25 cellular contexts compared by ENCODE assay signal in the genomic region with DNA sequence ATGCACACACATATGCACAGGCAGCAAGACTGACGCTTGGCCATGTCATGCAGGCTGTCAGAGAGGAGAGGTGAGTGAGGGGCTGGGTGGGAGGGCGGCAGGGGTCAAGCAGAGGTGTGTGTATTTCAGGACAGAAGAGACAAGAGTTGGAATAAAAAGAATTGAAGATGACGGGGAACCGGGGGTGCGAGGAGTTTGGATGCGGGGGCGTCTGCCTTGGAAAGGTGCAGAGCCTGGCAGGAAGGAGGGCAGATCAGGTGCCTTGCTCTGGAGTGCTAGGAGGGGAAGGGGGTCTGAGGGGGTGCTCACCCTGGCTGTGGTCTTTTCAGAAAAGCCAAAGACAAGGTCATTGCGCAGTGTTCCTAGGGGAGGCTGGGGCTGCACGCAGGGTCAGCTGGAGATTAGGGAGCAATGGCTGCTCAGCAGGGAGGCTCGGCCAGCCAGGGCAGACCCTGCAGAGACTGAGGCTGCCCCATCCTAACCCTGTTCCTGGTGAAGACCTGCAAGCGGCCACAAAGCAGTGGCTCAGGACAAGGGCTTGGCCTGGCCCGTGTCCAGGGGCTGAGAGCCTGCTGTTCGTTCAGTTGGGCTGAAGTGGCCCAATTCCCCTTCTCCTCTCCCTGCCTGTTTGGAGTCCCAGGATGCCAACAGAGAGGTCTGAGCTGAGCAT.
"Had no signal": no experiment of that assay in that cellular context is flagged by ENCODE, and none has a peak within 500 bp of the region (broad histone marks: within the 10 kb centered on the region; RNA-seq: fewer than 3 reads in every experiment).

No MANE protein-coding gene starts in this region.

- ATAC-seq: activated CD4-positive, alpha-beta T cell treated with anti-CD3 and anti-CD28 coated beads for 36 hours; activated T-cell treated with anti-CD3 and anti-CD28 coated beads, Interleukin-2, amount 50 U/mL, for 4 hours; gastroesophageal sphincter; natural killer cell had no signal

- H3K9ac ChIP-seq: parathyroid adenoma had no signal

- H3K4me1 ChIP-seq: gastroesophageal sphincter, parathyroid adenoma, tibial artery had no signal

- H3K36me3 Mint-ChIP-seq: activated naive CD8-positive, alpha-beta T cell treated with anti-CD3 and anti-CD28 coated beads for 36 hours; natural killer cell had no signal

- DNase-seq: activated B cell treated with CpG ODN at 0.5 μM for 24 hours; activated CD4-positive, alpha-beta T cell treated with anti-CD3 and anti-CD28 coated beads for 36 hours; activated CD4-positive, alpha-beta T cell treated with anti-CD3 and anti-CD28 coated beads, Interleukin-2, amount 50 U/mL, for 48 hours; activated CD8-positive, alpha-beta memory T cell treated with anti-CD3 and anti-CD28 coated beads, Interleukin-2, amount 50 U/mL, for 48 hours; activated naive CD4-positive, alpha-beta T cell treated with Interleukin-2 at 50 U/mL for 16 hours; activated naive CD8-positive, alpha-beta T cell treated with anti-CD3 and anti-CD28 coated beads for 36 hours; activated T-cell treated with anti-CD3 and anti-CD28 coated beads, Interleukin-2, amount 50 U/mL, for 4 hours; cerebellar nuclear complex; cortex of kidney; mammary epithelial cell; midbrain; natural killer cell; stimulated activated CD4-positive, alpha-beta T cell treated with anti-CD3 and anti-CD28 coated beads, Interleukin-12 subunit alpha, Interleukin-12 subunit beta, amount 100 ng/mL, for 4 hours; stimulated activated CD4-positive, alpha-beta T cell treated with anti-CD3 and anti-CD28 coated beads, Interleukin-4, amount 100 ng/mL, for 4 hours; substantia nigra; T-helper 1 cell; T-helper 9 cell; tibial artery had no signal

- H3K9me3 Mint-ChIP-seq: activated B cell treated with CpG ODN at 0.5 μM for 24 hours; activated naive CD8-positive, alpha-beta T cell treated with anti-CD3 and anti-CD28 coated beads for 36 hours; activated T-cell treated with anti-CD3 and anti-CD28 coated beads, Interleukin-2, amount 50 U/mL, for 4 hours; activated T-helper 2 cell treated with anti-CD3 and anti-CD28 coated beads, Interferon-gamma antibody, Interleukin-2, Interleukin-4, amounts not matched to agents 10 μg/mL and 5 μg/mL and 100 μg/mL, durations not matched to agents 14 hours and 24 hours and 36 hours; natural killer cell; stimulated activated naive CD8-positive, alpha-beta T cell treated with anti-CD3 and anti-CD28 coated beads, Interleukin-15, Interleukin-2, amounts not matched to agents 100 ng/mL and 50 ng/mL, for 24 hours had no signal

- H3K4me3 ChIP-seq: gastroesophageal sphincter, heart left ventricle, tibial artery had no signal

- H3K4me3 Mint-ChIP-seq: activated B cell treated with CpG ODN at 0.5 μM for 24 hours; activated CD4-positive, alpha-beta T cell treated with anti-CD3 and anti-CD28 coated beads for 36 hours; activated naive CD8-positive, alpha-beta T cell treated with anti-CD3 and anti-CD28 coated beads for 36 hours; activated T-cell treated with anti-CD3 and anti-CD28 coated beads, Interleukin-2, amount 50 U/mL, for 4 hours; natural killer cell; stimulated activated naive CD8-positive, alpha-beta T cell treated with anti-CD3 and anti-CD28 coated beads, Interleukin-15, Interleukin-2, amounts not matched to agents 100 ng/mL and 50 ng/mL, for 24 hours had no signal

- H2AFZ ChIP-seq: parathyroid adenoma had no signal

- H3K79me2 ChIP-seq: parathyroid adenoma had no signal

- H3K27ac ChIP-seq: epithelial cell of prostate, gastroesophageal sphincter, heart left ventricle, neutrophil, parathyroid adenoma, tibial artery had no signal

- H3K27ac Mint-ChIP-seq: activated B cell treated with CpG ODN at 0.5 μM for 24 hours; activated CD4-positive, alpha-beta T cell treated with anti-CD3 and anti-CD28 coated beads for 36 hours; activated naive CD8-positive, alpha-beta T cell treated with anti-CD3 and anti-CD28 coated beads for 36 hours; activated T-helper 2 cell treated with anti-CD3 and anti-CD28 coated beads, Interferon-gamma antibody, Interleukin-2, Interleukin-4, amounts not matched to agents 10 μg/mL and 5 μg/mL and 100 μg/mL, durations not matched to agents 14 hours and 24 hours and 36 hours; natural killer cell; stimulated activated naive CD8-positive, alpha-beta T cell treated with anti-CD3 and anti-CD28 coated beads, Interleukin-15, Interleukin-2, amounts not matched to agents 100 ng/mL and 50 ng/mL, for 24 hours had no signal

- H3K9me3 ChIP-seq: gastroesophageal sphincter, heart left ventricle, neutrophil, tibial artery had no signal

- H3K36me3 ChIP-seq: gastroesophageal sphincter, heart left ventricle, neutrophil, tibial artery had no signal

- H3K4me1 Mint-ChIP-seq: activated CD4-positive, alpha-beta T cell treated with anti-CD3 and anti-CD28 coated beads for 36 hours; activated naive CD8-positive, alpha-beta T cell treated with anti-CD3 and anti-CD28 coated beads for 36 hours; natural killer cell had no signal
